ENCODE assay signal across 8 cellular contexts in genomic region chr14:60249321-60250251, GRCh38. TPM values are rescaled to one million over a fixed set of nuclear protein-coding genes. Genes with fewer than 3 reads are reported as not detected.
DNase-seq lines count a peak whose midpoint lies in the region; ATAC-seq lines count a peak whose summit lies in the region.

No MANE protein-coding gene starts in this region.

- no CpG with 5 or more reads among the region's 107 CpGs for WGBS in mesendoderm (ENCODE audit: extremely low coverage, insufficient coverage, low lambda C conversion rate)

- peak overlapping the region; percentile 76 for H3K9ac ChIP-seq in endocrine pancreas (ENCODE audit: control insufficient read depth, insufficient read depth, low read length)
- H3K9ac ChIP-seq in mesendoderm (ENCODE audit: low read length): peak overlapping the region; percentile 81

- DNase-seq in AML-193 (lab: John Stamatoyannopoulos, UW) (peak; percentile 50 to 57), NCI-H748 treated with DMSO at 0.1 percent for 48 hours (lab: John Stamatoyannopoulos, UW) (peak; percentile 63), mesendoderm (peak; percentile 89)
- DNase-seq in activated CD8-positive, alpha-beta memory T cell treated with anti-CD3 and anti-CD28 coated beads for 48 hours (ENCODE audit: low read depth in 2 of 3, low spot score in 2 of 3): peak; percentile 12 to 45 (median 18)
- DNase-seq in stimulated activated CD8-positive, alpha-beta memory T cell treated with anti-CD3 and anti-CD28 coated beads, Interleukin-15, amount 100 ng/mL, for 1 hour (ENCODE audit: low read depth): peak; percentile 18

- no peak overlapping the region for H2AK5ac ChIP-seq in mesendoderm (ENCODE audit: low read length)

- peak overlapping the region; percentile 86 for H3K56ac ChIP-seq in mesendoderm (ENCODE audit: low read length)

- peaks cover 33% of the 10 kb centered on the region for H3K4me1 ChIP-seq in endocrine pancreas (ENCODE audit: control insufficient read depth, insufficient read depth, low read length)
- H3K4me1 ChIP-seq in mesendoderm (ENCODE audit: control insufficient read depth, low read depth, low read length): peaks cover 2% of the 10 kb centered on the region

- peak overlapping the region; percentile 96 for H2BK120ac ChIP-seq in mesendoderm (ENCODE audit: low read depth, low read length)

- peak overlapping the region; percentile 100 for H3K18ac ChIP-seq in mesendoderm (ENCODE audit: low read length)

- H4K5ac ChIP-seq in mesendoderm (ENCODE audit: low read length): no peak overlapping the region

- no peaks in the 10 kb centered on the region for H3K9me3 ChIP-seq in endocrine pancreas (ENCODE audit: control insufficient read depth, low read length)

- H3K23ac ChIP-seq in mesendoderm (ENCODE audit: low read length): no peak overlapping the region

- H2BK5ac ChIP-seq in mesendoderm (ENCODE audit: low read length): no peak overlapping the region

- peak overlapping the region; percentile 97 for H4K8ac ChIP-seq in mesendoderm (ENCODE audit: low read depth, low read length)

- H3K4me2 ChIP-seq in mesendoderm (ENCODE audit: low read length): peak overlapping the region; percentile 48

- H3K79me2 ChIP-seq in mesendoderm (ENCODE audit: control insufficient read depth, insufficient read depth, low read length): peaks cover 27% of the 10 kb centered on the region

- peak overlapping the region; percentile 83 for H3K4ac ChIP-seq in mesendoderm (ENCODE audit: low read depth, low read length)

- H2BK15ac ChIP-seq in mesendoderm (replicated peaks; ENCODE audit: low read depth): no peak overlapping the region

- ATAC-seq in GM19035 (IDR thresholded peaks at IDR 0.05; ENCODE audit: unreplicated experiment) (peak; percentile 37), HG03280 (IDR thresholded peaks at IDR 0.05; ENCODE audit: unreplicated experiment) (peak; percentile 40)

- H3K27me3 ChIP-seq in endocrine pancreas (ENCODE audit: control insufficient read depth, insufficient read depth, low read length) (no peaks in the 10 kb centered on the region), mesendoderm (ENCODE audit: insufficient read depth, low read length, poor library complexity) (no peaks in the 10 kb centered on the region)

- no peaks in the 10 kb centered on the region for H3K79me1 ChIP-seq in mesendoderm (ENCODE audit: low read length)

- peak overlapping the region; percentile 99 for H3K27ac ChIP-seq in mesendoderm (ENCODE audit: low read depth, low read length)

- H3K36me3 ChIP-seq in endocrine pancreas (ENCODE audit: control insufficient read depth, insufficient read depth, low read length): no peaks in the 10 kb centered on the region
- H3K36me3 ChIP-seq in mesendoderm (ENCODE audit: control insufficient read depth, insufficient read depth, low read length): no peaks in the 10 kb centered on the region

- H3K4me3 ChIP-seq in endocrine pancreas (ENCODE audit: control insufficient read depth, insufficient read depth, low read length): peak overlapping the region; percentile 98
- peak overlapping the region; percentile 56 for H3K4me3 ChIP-seq in mesendoderm (ENCODE audit: low read length)

RNA-seq across cellular contexts. Expression of gene PPM1A, which starts 0.6 kb away (rescaled TPM):
- polyA plus RNA-seq in mesendoderm (2013, experiment 1 of 2): 34.3 TPM
- polyA plus RNA-seq in mesendoderm (2013, experiment 2 of 2): 35.4 TPM

Comparison
In these comparisons a context has a peak if more than half of its experiments do, and no peak if none do; other contexts are left out.
1. Peak in every context shown above with its lines: DNase-seq, ATAC-seq, H3K4me3 ChIP-seq and H3K27ac ChIP-seq.
2. DNase-seq: peak in every context shown above with its lines; median percentile 89 in mesendoderm; 63 in NCI-H748 treated with DMSO at 0.1 percent for 48 hours; 54 in AML-193; 18 in activated CD8-positive, alpha-beta memory T cell treated with anti-CD3 and anti-CD28 coated beads for 48 hours; 18 in stimulated activated CD8-positive, alpha-beta memory T cell treated with anti-CD3 and anti-CD28 coated beads, Interleukin-15, amount 100 ng/mL, for 1 hour.